ENCODE assay signal across 22 cellular contexts in the genomic region with DNA sequence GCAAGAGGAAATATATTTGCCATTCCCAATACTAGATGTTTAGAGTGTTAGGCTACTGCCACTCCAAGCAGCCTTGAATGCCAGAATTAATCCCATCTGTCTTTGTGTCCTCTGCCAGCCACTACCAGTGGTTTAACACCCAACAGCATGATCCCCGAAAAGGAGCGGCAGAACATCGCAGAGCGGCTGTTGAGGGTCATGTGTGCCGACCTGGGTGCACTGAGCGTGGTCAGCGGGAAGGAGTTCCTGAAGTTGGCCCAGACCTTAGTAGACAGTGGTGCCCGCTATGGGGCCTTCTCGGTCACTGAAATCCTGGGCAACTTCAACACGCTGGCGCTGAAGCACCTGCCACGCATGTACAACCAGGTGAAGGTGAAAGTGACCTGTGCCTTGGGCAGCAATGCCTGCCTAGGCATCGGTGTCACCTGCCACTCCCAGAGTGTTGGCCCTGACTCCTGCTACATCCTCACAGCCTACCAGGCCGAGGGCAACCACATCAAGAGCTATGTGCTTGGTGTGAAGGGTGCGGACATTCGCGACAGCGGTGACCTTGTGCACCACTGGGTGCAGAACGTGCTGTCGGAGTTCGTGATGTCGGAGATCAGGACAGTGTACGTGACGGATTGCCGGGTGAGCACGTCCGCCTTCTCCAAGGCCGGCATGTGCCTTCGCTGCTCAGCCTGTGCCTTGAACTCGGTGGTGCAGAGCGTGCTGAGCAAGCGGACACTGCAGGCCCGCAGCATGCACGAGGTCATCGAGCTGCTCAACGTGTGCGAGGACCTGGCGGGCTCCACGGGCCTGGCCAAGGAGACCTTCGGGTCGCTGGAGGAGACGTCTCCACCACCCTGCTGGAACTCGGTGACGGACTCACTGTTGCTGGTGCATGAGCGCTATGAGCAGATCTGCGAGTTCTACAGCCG. TPM values are rescaled to one million over a fixed set of nuclear protein-coding genes. Genes with fewer than 3 reads are reported as not detected.
DNase-seq lines count a peak whose midpoint lies in the region; ATAC-seq and TF ChIP-seq lines count a peak whose summit lies in the region.
"Had no signal": no experiment of that assay in that cellular context is flagged by ENCODE, and none has a peak within 500 bp of the region (broad histone marks: within the 10 kb centered on the region; RNA-seq: fewer than 3 reads in every experiment).

No MANE protein-coding gene starts in this region.

- H3K27me3 ChIP-seq in BLaER1 (no peaks in the 10 kb centered on the region), mesenchymal stem cell (ENCODE audit: control insufficient read depth in 1 of 2, insufficient read depth in 1 of 2, low read length in 2 of 2) (no peaks in the 10 kb centered on the region), spleen (replicated peaks in 1 of 7) (no peaks in the 10 kb centered on the region), lower lobe of right lung (ENCODE audit: low read depth) (no peaks in the 10 kb centered on the region)

- WGBS in mesenchymal stem cell: 99% methylated on average over 47 of the region's 47 CpGs
- 95 to 98% (median 96%) methylated on average over 27 to 47 of the region's 47 CpGs for WGBS in spleen, 5 donors

- H3K18ac ChIP-seq in mesenchymal stem cell (ENCODE audit: low read depth in 1 of 2, low read length in 2 of 2): no peak overlapping the region

- H3K9ac ChIP-seq in BLaER1: no peak overlapping the region
- H3K9ac ChIP-seq in mesenchymal stem cell (ENCODE audit: low read length): no peak overlapping the region

- no peak overlapping the region for H3K4ac ChIP-seq in mesenchymal stem cell (ENCODE audit: low read depth in 1 of 2, low read length in 2 of 2)

- H3K36me3 Mint-ChIP-seq in T-helper 2 cell treated with Interferon-gamma antibody and Interleukin-4, amounts not matched to agents 5 μg/mL and 100 μg/mL, for 36 hours (ENCODE audit: low read depth): no peaks in the 10 kb centered on the region

- no peak overlapping the region for H2BK5ac ChIP-seq in mesenchymal stem cell (ENCODE audit: low read depth, low read length, poor library complexity, severe bottlenecking)

- peak overlapping the region; percentile 43 for H4K91ac ChIP-seq in mesenchymal stem cell (ENCODE audit: low read length)

- H3K27ac Mint-ChIP-seq in T-helper 2 cell treated with Interferon-gamma antibody and Interleukin-4, amounts not matched to agents 5 μg/mL and 100 μg/mL, for 36 hours: no peak overlapping the region
- H3K27ac Mint-ChIP-seq: CD14-positive monocyte had no signal

- H3K4me1 ChIP-seq in BLaER1 (peaks cover 46% of the 10 kb centered on the region), mesenchymal stem cell (ENCODE audit: control insufficient read depth, insufficient read depth, low read depth, low read length) (no peaks in the 10 kb centered on the region), spleen (no peaks in the 10 kb centered on the region), lower lobe of right lung (no peaks in the 10 kb centered on the region)

- H3K4me1 Mint-ChIP-seq in T-helper 2 cell treated with Interferon-gamma antibody and Interleukin-4, amounts not matched to agents 5 μg/mL and 100 μg/mL, for 36 hours (ENCODE audit: low read depth): no peaks in the 10 kb centered on the region
- H3K4me1 Mint-ChIP-seq: CD14-positive monocyte had no signal

- no peak overlapping the region for H4K8ac ChIP-seq in mesenchymal stem cell (ENCODE audit: low read length)

- H3K4me3 ChIP-seq in BLaER1 (no peak overlapping the region), mesenchymal stem cell (ENCODE audit: insufficient read depth in 1 of 2, low read depth in 1 of 2, low read length in 2 of 2) (no peak overlapping the region), spleen (no peak overlapping the region), lower lobe of right lung (no peak overlapping the region)

- DNase-seq in activated CD8-positive, alpha-beta memory T cell treated with anti-CD3 and anti-CD28 coated beads, Interleukin-2, amount 50 U/mL, for 48 hours: peak; percentile 32
- DNase-seq in mesenchymal stem cell (no peak), spleen (peak; percentile 66), NCI-H774 (lab: John Stamatoyannopoulos, UW) (no peak), GM10248 (ENCODE audit: extremely low spot score) (no peak), lower lobe of right lung (no peak)
- no peak for DNase-seq in T-helper 2 cell treated with Interferon-gamma antibody and Interleukin-4, amounts not matched to agents 5 μg/mL and 100 μg/mL, for 36 hours (ENCODE audit: low spot score)
- DNase-seq: COR-L47; GF-D8; IMR-90; MM.1S; NCI-H1105 treated with DMSO at 0.1 percent for 48 hours; NCI-H1694 treated with DMSO at 0.1 percent for 48 hours; NCI-H2107; NCI-H345; NCI-H526; NK-92 treated with Interleukin-12 subunit alpha and Interleukin-12 subunit beta, amount 100 ng/mL, for 24 hours had no signal

- H3K27me3 Mint-ChIP-seq in T-helper 2 cell treated with Interferon-gamma antibody and Interleukin-4, amounts not matched to agents 5 μg/mL and 100 μg/mL, for 36 hours (ENCODE audit: low read depth): peaks cover 2% of the 10 kb centered on the region

- no peak overlapping the region for H2BK15ac ChIP-seq in mesenchymal stem cell (ENCODE audit: low read depth, poor library complexity, severe bottlenecking)

- H3K14ac ChIP-seq in mesenchymal stem cell (ENCODE audit: low read length in 2 of 2): no peak overlapping the region

- H3K36me3 ChIP-seq in BLaER1: peaks cover 71% of the 10 kb centered on the region
- peaks cover 55 to 83% of the 10 kb centered on the region in 2 experiments for H3K36me3 ChIP-seq in mesenchymal stem cell (ENCODE audit: control insufficient read depth in 1 of 2, insufficient read depth in 2 of 2, low read depth in 1 of 2, low read length in 2 of 2)
- H3K36me3 ChIP-seq in spleen: peaks cover 0 to 56% (median 23%) of the 10 kb centered on the region in 6 donors
- peaks cover 25% of the 10 kb centered on the region for H3K36me3 ChIP-seq in lower lobe of right lung

- no peaks in the 10 kb centered on the region for H4K20me1 ChIP-seq in BLaER1

- no peak for TF ChIP-seq POLR2A in spleen (IDR thresholded peaks at IDR 0.05)

- CTCF ChIA-PET in GM10248 (lab: Yijun Ruan, JAX): no interaction called here

- no peak overlapping the region for H3K4me3 Mint-ChIP-seq in T-helper 2 cell treated with Interferon-gamma antibody and Interleukin-4, amounts not matched to agents 5 μg/mL and 100 μg/mL, for 36 hours
- H3K4me3 Mint-ChIP-seq: CD14-positive monocyte had no signal

- H3K79me1 ChIP-seq in mesenchymal stem cell (replicated peaks; ENCODE audit: low read length, poor library complexity, severe bottlenecking): peaks cover 16% of the 10 kb centered on the region

- no peak overlapping the region for H2AK5ac ChIP-seq in mesenchymal stem cell (ENCODE audit: low read length, severe bottlenecking)

- ATAC-seq in lower lobe of right lung: no peak

- H2AFZ ChIP-seq in mesenchymal stem cell (ENCODE audit: low read depth, low read length): no peak overlapping the region

- H3K9me3 ChIP-seq in BLaER1: no peaks in the 10 kb centered on the region; the same call in 1 of the 2 replicates
- peaks cover 1% of the 10 kb centered on the region for H3K9me3 ChIP-seq in mesenchymal stem cell (ENCODE audit: control insufficient read depth, low read length)
- no peaks in the 10 kb centered on the region for H3K9me3 ChIP-seq in spleen
- H3K9me3 ChIP-seq in lower lobe of right lung: no peaks in the 10 kb centered on the region

- no peaks in the 10 kb centered on the region for H3K9me3 Mint-ChIP-seq in T-helper 2 cell treated with Interferon-gamma antibody and Interleukin-4, amounts not matched to agents 5 μg/mL and 100 μg/mL, for 36 hours
- H3K9me3 Mint-ChIP-seq: CD14-positive monocyte had no signal

- intact Hi-C loops in spleen (cut with DNase I; ENCODE audit: low total_unique reads): no loop called here
- intact Hi-C loops in lower lobe of right lung (cut with DNase I): no loop called here

- H2BK12ac ChIP-seq in mesenchymal stem cell (ENCODE audit: low read length in 2 of 2): no peak overlapping the region

- H3K27ac ChIP-seq in BLaER1 (0 out of 2 replicates have a peak overlapping the region, but pooled peaks have one; percentile 71), mesenchymal stem cell (ENCODE audit: low read length, poor library complexity, severe bottlenecking) (no peak overlapping the region), spleen (no peak overlapping the region), lower lobe of right lung (no peak overlapping the region)

- TF ChIP-seq CTCF in spleen (IDR thresholded peaks at IDR 0.05 in 8 of 11, conservative IDR thresholded peaks at IDR 0.05 in 3 of 11) (no peak), GM10248 (IDR thresholded peaks at IDR 0.05; ENCODE audit: control extremely low read depth, extremely low read depth, low read depth, missing control alignments) (no peak), lower lobe of right lung (IDR thresholded peaks at IDR 0.05) (no peak)

- POLR2A ChIA-PET in GM10248 (lab: Yijun Ruan, JAX): no interaction called here

- no peak overlapping the region for H2BK120ac ChIP-seq in mesenchymal stem cell (ENCODE audit: low read depth, low read length)

- H3K4me2 ChIP-seq in BLaER1: no peak overlapping the region
- no peak overlapping the region for H3K4me2 ChIP-seq in mesenchymal stem cell (ENCODE audit: low read length, poor library complexity, severe bottlenecking)

- H3K23ac ChIP-seq in mesenchymal stem cell (ENCODE audit: low read length in 2 of 2): no peak overlapping the region

RNA-seq across cellular contexts. Expression of gene AMBP, which starts 29.3 kb away (rescaled TPM):
- polyA plus RNA-seq in mesenchymal stem cell (2013, experiment 1 of 2): 0.03 TPM
- 0.03 TPM for polyA plus RNA-seq in mesenchymal stem cell (2013, experiment 2 of 2)
- 1 to 10 TPM in 1 of 7 donors, not detected in 6; 1.6 TPM for total RNA-seq in spleen
- polyA plus RNA-seq in spleen: under 1 TPM in 2 of 3 donors, not detected in 1; 0.09 to 0.12 TPM
- total RNA-seq in lower lobe of right lung: 1.0 TPM
- total RNA-seq: A673, IMR-90, OCI-LY7 had no signal
- polyA plus RNA-seq: CD14-positive monocyte, IMR-90 had no signal

RNA-seq across cellular contexts. Expression of gene KIF12, which starts 50.3 kb away (rescaled TPM):
- 0.10 TPM for polyA plus RNA-seq in mesenchymal stem cell (2013, experiment 1 of 2)
- not detected for polyA plus RNA-seq in mesenchymal stem cell (2013, experiment 2 of 2)
- total RNA-seq in spleen (1 to 10 TPM in 2 of 7 donors, not detected in 5; 1.0 to 1.5 TPM), lower lobe of right lung (4.8 TPM)
- polyA plus RNA-seq in spleen: under 1 TPM; 0.20 to 0.26 (median 0.23) TPM
- total RNA-seq: A673, Daoy, IMR-90, OCI-LY7 had no signal
- polyA plus RNA-seq: CD14-positive monocyte, IMR-90 had no signal

Comparison
In these comparisons a context has a peak if more than half of its experiments do, and no peak if none do; other contexts are left out.
1. DNase-seq: peak in activated CD8-positive, alpha-beta memory T cell treated with anti-CD3 and anti-CD28 coated beads, Interleukin-2, amount 50 U/mL, for 48 hours (single experiment) and spleen (single experiment); none in mesenchymal stem cell (single experiment), T-helper 2 cell treated with Interferon-gamma antibody and Interleukin-4, amounts not matched to agents 5 μg/mL and 100 μg/mL, for 36 hours (single experiment), NCI-H774 (single experiment), GM10248 (single experiment) and lower lobe of right lung (single experiment).